Comparison of ENCODE assay signal across 24 cellular contexts in genomic region chr1:117036018-117036421, GRCh38. TPM values are rescaled to one million over a fixed set of nuclear protein-coding genes. Genes with fewer than 3 reads are reported as not detected.
DNase-seq lines count a peak whose midpoint lies in the region; ATAC-seq and TF ChIP-seq lines count a peak whose summit lies in the region.
"Had no signal": no experiment of that assay in that cellular context is flagged by ENCODE, and none has a peak within 500 bp of the region (broad histone marks: within the 10 kb centered on the region; RNA-seq: fewer than 3 reads in every experiment).

No MANE protein-coding gene starts in this region.

- CTCF ChIA-PET in activated CD8-positive, alpha-beta memory T cell treated with anti-CD3 and anti-CD28 coated beads, Interleukin-2, amount 10 ng/mL, durations not matched to agents 7 days and 5 days (lab: Charles Lee): no interaction called here

- H3K4me1 ChIP-seq in endodermal cell (ENCODE audit: control insufficient read depth, insufficient read depth, low read length): no peaks in the 10 kb centered on the region
- H3K4me1 ChIP-seq: SJSA1 had no signal

- no peak overlapping the region for H3K27ac ChIP-seq in endodermal cell (ENCODE audit: low read depth, low read length)
- H3K27ac ChIP-seq: SJSA1, thoracic aorta had no signal

- H3K4me3 ChIP-seq in endodermal cell (ENCODE audit: low read length): no peak overlapping the region
- H3K4me3 ChIP-seq: SJSA1, thoracic aorta had no signal

- H3K36me3 Mint-ChIP-seq in endodermal cell (ENCODE audit: low read depth): no peaks in the 10 kb centered on the region
- peaks cover 2% of the 10 kb centered on the region for H3K36me3 Mint-ChIP-seq in activated CD8-positive, alpha-beta memory T cell treated with anti-CD3 and anti-CD28 coated beads, Interleukin-2, amount 10 ng/mL, durations not matched to agents 7 days and 5 days
- H3K36me3 Mint-ChIP-seq: CD4-positive, alpha-beta memory T cell; natural killer cell treated with Interleukin-12 subunit alpha and Interleukin-12 subunit beta and Interleukin-15 and Interleukin-18, amount 100 ng/mL, for 72 hours; stimulated activated memory B cell treated with anti-CD40 and anti-IgM and Interleukin-4, amounts not matched to agents 10 μg/mL and 1 μg/mL and 100 μg/mL, for 72 hours had no signal

- no peaks in the 10 kb centered on the region for H3K9me3 Mint-ChIP-seq in endodermal cell
- no peaks in the 10 kb centered on the region for H3K9me3 Mint-ChIP-seq in activated CD8-positive, alpha-beta memory T cell treated with anti-CD3 and anti-CD28 coated beads, Interleukin-2, amount 10 ng/mL, durations not matched to agents 7 days and 5 days (ENCODE audit: low read depth)
- H3K9me3 Mint-ChIP-seq: activated CD4-positive, alpha-beta T cell treated with anti-CD3 and anti-CD28 coated beads, Interleukin-2, amount 10 ng/mL, durations not matched to agents 7 days and 5 days; activated T-helper 2 cell treated with anti-CD3 and anti-CD28 coated beads, Interferon-gamma antibody, Interleukin-2, Interleukin-4, amounts not matched to agents 10 μg/mL and 5 μg/mL and 100 μg/mL, durations not matched to agents 14 hours and 24 hours and 36 hours; CD4-positive, alpha-beta memory T cell; natural killer cell treated with Interleukin-12 subunit alpha and Interleukin-12 subunit beta and Interleukin-15 and Interleukin-18, amount 100 ng/mL, for 72 hours; stimulated activated memory B cell treated with anti-CD40 and anti-IgM and Interleukin-4, amounts not matched to agents 10 μg/mL and 1 μg/mL and 100 μg/mL, for 72 hours had no signal

- no peaks in the 10 kb centered on the region for H3K36me3 ChIP-seq in endodermal cell (ENCODE audit: control insufficient read depth, insufficient read depth, low read length)
- H3K36me3 ChIP-seq: SJSA1, thoracic aorta had no signal

- no peaks in the 10 kb centered on the region for H3K27me3 Mint-ChIP-seq in endodermal cell (ENCODE audit: insufficient read depth)
- no peaks in the 10 kb centered on the region for H3K27me3 Mint-ChIP-seq in activated CD8-positive, alpha-beta memory T cell treated with anti-CD3 and anti-CD28 coated beads, Interleukin-2, amount 10 ng/mL, durations not matched to agents 7 days and 5 days
- H3K27me3 Mint-ChIP-seq: activated CD4-positive, alpha-beta T cell treated with anti-CD3 and anti-CD28 coated beads, Interleukin-2, amount 10 ng/mL, durations not matched to agents 7 days and 5 days; activated naive CD8-positive, alpha-beta T cell; CD4-positive, alpha-beta memory T cell; natural killer cell treated with Interleukin-12 subunit alpha and Interleukin-12 subunit beta and Interleukin-15 and Interleukin-18, amount 100 ng/mL, for 72 hours; stimulated activated memory B cell treated with anti-CD40 and anti-IgM and Interleukin-4, amounts not matched to agents 10 μg/mL and 1 μg/mL and 100 μg/mL, for 72 hours had no signal

- H3K27ac Mint-ChIP-seq in endodermal cell: peak overlapping the region; percentile 25
- H3K27ac Mint-ChIP-seq in activated CD8-positive, alpha-beta memory T cell treated with anti-CD3 and anti-CD28 coated beads, Interleukin-2, amount 10 ng/mL, durations not matched to agents 7 days and 5 days: no peak overlapping the region
- H3K27ac Mint-ChIP-seq: activated naive CD8-positive, alpha-beta T cell; activated T-helper 2 cell treated with anti-CD3 and anti-CD28 coated beads, Interferon-gamma antibody, Interleukin-2, Interleukin-4, amounts not matched to agents 10 μg/mL and 5 μg/mL and 100 μg/mL, durations not matched to agents 14 hours and 24 hours and 36 hours; CD4-positive, alpha-beta memory T cell; natural killer cell treated with Interleukin-12 subunit alpha and Interleukin-12 subunit beta and Interleukin-15 and Interleukin-18, amount 100 ng/mL, for 72 hours; stimulated activated memory B cell treated with anti-CD40 and anti-IgM and Interleukin-4, amounts not matched to agents 10 μg/mL and 1 μg/mL and 100 μg/mL, for 72 hours had no signal

- WGBS in endodermal cell (ENCODE audit: insufficient coverage in 1 of 2, insufficient read length in 1 of 2), 2 experiments: 82 to 87% methylated on average over 6 of the region's 6 CpGs

- DNase-seq in KBM-7: peak; percentile 29
- peak; percentile 69 for DNase-seq in endodermal cell
- DNase-seq in left kidney (ENCODE audit: low read depth, low spot score): peak; percentile 96
- no peak for DNase-seq in activated CD8-positive, alpha-beta memory T cell treated with anti-CD3 and anti-CD28 coated beads, Interleukin-2, amount 10 ng/mL, durations not matched to agents 7 days and 5 days
- no peak for DNase-seq in NCI-H774 (lab: John Stamatoyannopoulos, UW)
- DNase-seq: activated CD4-positive, alpha-beta T cell treated with anti-CD3 and anti-CD28 coated beads, Interleukin-2, amount 10 ng/mL, durations not matched to agents 7 days and 5 days; CD4-positive, alpha-beta memory T cell; effector CD4-positive, alpha-beta T cell; GF-D8; left colon; midbrain; NCI-H446 treated with DMSO at 0.1 percent for 48 hours; NK-92 treated with Interleukin-12 subunit alpha and Interleukin-12 subunit beta, amount 100 ng/mL, for 24 hours; stimulated activated CD4-positive, alpha-beta T cell treated with anti-CD3 and anti-CD28 coated beads, Interleukin-1b, Interleukin-23, amount 100 ng/mL, for 48 hours had no signal

- H3K4me3 Mint-ChIP-seq in endodermal cell: no peak overlapping the region
- H3K4me3 Mint-ChIP-seq in activated CD8-positive, alpha-beta memory T cell treated with anti-CD3 and anti-CD28 coated beads, Interleukin-2, amount 10 ng/mL, durations not matched to agents 7 days and 5 days: no peak overlapping the region
- H3K4me3 Mint-ChIP-seq: activated CD4-positive, alpha-beta T cell treated with anti-CD3 and anti-CD28 coated beads, Interleukin-2, amount 10 ng/mL, durations not matched to agents 7 days and 5 days; activated naive CD8-positive, alpha-beta T cell; CD4-positive, alpha-beta memory T cell; natural killer cell treated with Interleukin-12 subunit alpha and Interleukin-12 subunit beta and Interleukin-15 and Interleukin-18, amount 100 ng/mL, for 72 hours; stimulated activated memory B cell treated with anti-CD40 and anti-IgM and Interleukin-4, amounts not matched to agents 10 μg/mL and 1 μg/mL and 100 μg/mL, for 72 hours had no signal

- ATAC-seq in HG02973 (IDR thresholded peaks at IDR 0.05; ENCODE audit: unreplicated experiment) (no peak), HG03135 (IDR thresholded peaks at IDR 0.05; ENCODE audit: unreplicated experiment) (no peak)
- no peak for ATAC-seq in activated CD8-positive, alpha-beta memory T cell treated with anti-CD3 and anti-CD28 coated beads, Interleukin-2, amount 10 ng/mL, durations not matched to agents 7 days and 5 days
- ATAC-seq: esophagus mucosa; left colon; natural killer cell treated with Interleukin-12 subunit alpha and Interleukin-12 subunit beta and Interleukin-15 and Interleukin-18, amount 100 ng/mL, for 72 hours; Panc1; stimulated activated memory B cell treated with anti-CD40 and anti-IgM and Interleukin-4, amounts not matched to agents 10 μg/mL and 1 μg/mL and 100 μg/mL, for 72 hours had no signal

- H3K9me3 ChIP-seq in endodermal cell (ENCODE audit: control insufficient read depth, low read length): no peaks in the 10 kb centered on the region
- H3K9me3 ChIP-seq: SJSA1, thoracic aorta had no signal

- H3K4me1 Mint-ChIP-seq in endodermal cell: peaks cover 15% of the 10 kb centered on the region
- no peaks in the 10 kb centered on the region for H3K4me1 Mint-ChIP-seq in activated CD8-positive, alpha-beta memory T cell treated with anti-CD3 and anti-CD28 coated beads, Interleukin-2, amount 10 ng/mL, durations not matched to agents 7 days and 5 days
- H3K4me1 Mint-ChIP-seq: activated CD4-positive, alpha-beta T cell treated with anti-CD3 and anti-CD28 coated beads, Interleukin-2, amount 10 ng/mL, durations not matched to agents 7 days and 5 days; stimulated activated memory B cell treated with anti-CD40 and anti-IgM and Interleukin-4, amounts not matched to agents 10 μg/mL and 1 μg/mL and 100 μg/mL, for 72 hours had no signal

- no peak overlapping the region for H3K9ac ChIP-seq in endodermal cell (ENCODE audit: extremely low read depth, low read length, poor library complexity, severe bottlenecking)

- in situ Hi-C loops in KBM-7 (cut with MboI; ENCODE audit: low pct_unique_long_range_greater_than_20kb, low sequenced_read_pairs): loop anchor here (25.0 kb wide), 1 partner anchor 299 kb away; no protein-coding TSS in a partner anchor

- H3K27me3 ChIP-seq in endodermal cell (ENCODE audit: control insufficient read depth, insufficient read depth, low read length, poor library complexity, severe bottlenecking): no peaks in the 10 kb centered on the region
- H3K27me3 ChIP-seq: SJSA1 had no signal

- TF ChIP-seq CTCF in endodermal cell (conservative IDR thresholded peaks at IDR 0.05): peak; percentile 43

RNA-seq across cellular contexts. Expression of gene TTF2, which starts 24.1 kb away (rescaled TPM):
- total RNA-seq in endodermal cell: 10 to 100 TPM; 70.9 to 71.9 TPM
- 26.0 TPM for polyA plus RNA-seq in endodermal cell (2013, experiment 1 of 2)
- polyA plus RNA-seq in endodermal cell (2013, experiment 2 of 2): 25.5 TPM
- total RNA-seq in activated CD8-positive, alpha-beta memory T cell treated with anti-CD3 and anti-CD28 coated beads, Interleukin-2, amount 10 ng/mL, durations not matched to agents 7 days and 5 days: 100 to 1,000 TPM; 156 to 157 TPM

RNA-seq across cellular contexts. Expression of gene CD101, which starts 34.5 kb away (rescaled TPM):
- 1 to 10 TPM in 1 of 2 donors, under 1 TPM in 1; 0.97 to 1.4 TPM for total RNA-seq in endodermal cell
- polyA plus RNA-seq in endodermal cell (2013, experiment 1 of 2): 1.4 TPM
- 0.66 TPM for polyA plus RNA-seq in endodermal cell (2013, experiment 2 of 2)
- 1 to 10 TPM in 1 of 2 experiments, not detected in 1; 1.4 TPM for total RNA-seq in activated CD8-positive, alpha-beta memory T cell treated with anti-CD3 and anti-CD28 coated beads, Interleukin-2, amount 10 ng/mL, durations not matched to agents 7 days and 5 days

Comparison
In these comparisons a context has a peak if more than half of its experiments do, and no peak if none do; other contexts are left out.
1. DNase-seq: peak in KBM-7 (single experiment), endodermal cell (single experiment) and left kidney (single experiment); none in activated CD8-positive, alpha-beta memory T cell treated with anti-CD3 and anti-CD28 coated beads, Interleukin-2, amount 10 ng/mL, durations not matched to agents 7 days and 5 days (single experiment) and NCI-H774 (single experiment).